18 cellular contexts compared by ENCODE assay signal in the genomic region with DNA sequence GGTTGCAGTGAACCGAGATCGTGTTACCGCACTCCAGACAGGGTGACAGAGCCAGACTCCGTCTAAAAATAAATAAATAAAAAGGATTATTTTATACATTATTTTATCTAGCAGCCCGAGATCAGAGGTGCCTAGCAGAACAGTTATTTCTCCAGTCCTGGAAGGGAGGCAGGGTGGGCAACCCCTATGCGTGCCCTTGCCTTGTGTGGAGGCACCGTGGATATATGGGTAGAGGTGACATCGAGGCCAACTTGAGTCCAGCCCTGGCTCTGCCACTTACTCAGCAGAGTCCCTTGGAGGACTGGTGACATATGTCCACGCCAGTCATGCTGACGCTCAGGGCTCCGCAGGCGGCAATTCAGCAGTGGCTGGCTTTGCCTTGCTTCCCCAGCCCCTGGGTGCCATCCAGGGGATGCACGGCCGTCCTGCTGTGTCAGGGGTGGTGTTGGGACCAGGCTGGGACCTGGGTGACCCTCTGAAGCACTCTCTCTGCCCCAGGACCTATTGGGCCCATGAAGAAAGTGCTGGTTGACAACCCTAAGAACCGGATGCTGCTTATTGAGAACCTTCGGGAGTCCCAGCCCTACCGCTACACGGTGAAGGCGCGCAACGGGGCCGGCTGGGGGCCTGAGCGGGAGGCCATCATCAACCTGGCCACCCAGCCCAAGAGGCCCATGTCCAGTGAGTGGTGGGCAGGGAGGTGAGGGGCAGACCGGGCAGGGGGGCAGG. TPM values are rescaled to one million over a fixed set of nuclear protein-coding genes. Genes with fewer than 3 reads are reported as not detected.
DNase-seq lines count a peak whose midpoint lies in the region; ATAC-seq and TF ChIP-seq lines count a peak whose summit lies in the region.
"Had no signal": no experiment of that assay in that cellular context is flagged by ENCODE, and none has a peak within 500 bp of the region (broad histone marks: within the 10 kb centered on the region; RNA-seq: fewer than 3 reads in every experiment).

No MANE protein-coding gene starts in this region.

- peak overlapping the region; percentile 93 for H2AK5ac ChIP-seq in neuronal stem cell (ENCODE audit: low read depth, low read length)

- no peak overlapping the region for H4K91ac ChIP-seq in neuronal stem cell (ENCODE audit: low read depth, low read length, poor library complexity)

- H3K14ac ChIP-seq in neuronal stem cell (ENCODE audit: low read length): no peak overlapping the region

- no peak overlapping the region for H3K27ac Mint-ChIP-seq in stimulated activated effector memory CD8-positive, alpha-beta T cell treated with anti-CD3 and anti-CD28 coated beads, Interleukin-12 subunit alpha, Interleukin-12 subunit beta, amount 100 ng/mL, for 72 hours
- H3K27ac Mint-ChIP-seq in activated T-cell treated with anti-CD3 and anti-CD28 coated beads, Interleukin-2, amount 50 U/mL, for 72 hours: no peak overlapping the region
- H3K27ac Mint-ChIP-seq: H9 had no signal

- H3K27ac ChIP-seq in right atrium auricular region: no peak overlapping the region
- H3K27ac ChIP-seq in SJCRH30: no peak overlapping the region
- H3K27ac ChIP-seq in neuronal stem cell (replicated peaks; ENCODE audit: low read length): no peak overlapping the region
- H3K27ac ChIP-seq: BLaER1, HL-60 had no signal

- H3K23ac ChIP-seq in neuronal stem cell (ENCODE audit: low read depth, low read length, poor library complexity): no peak overlapping the region

- H3K4me2 ChIP-seq in neuronal stem cell (ENCODE audit: insufficient read depth, low read length, poor library complexity, severe bottlenecking): no peak overlapping the region
- H3K4me2 ChIP-seq: BLaER1 had no signal

- H4K8ac ChIP-seq in neuronal stem cell (ENCODE audit: low read depth, low read length): peak overlapping the region; percentile 86

- peaks cover 0 to 31% of the 10 kb centered on the region in 2 donors for H3K4me1 ChIP-seq in right atrium auricular region
- peaks cover 46% of the 10 kb centered on the region for H3K4me1 ChIP-seq in SJCRH30
- peaks cover 0 to 8% of the 10 kb centered on the region in 2 donors for H3K4me1 ChIP-seq in neuronal stem cell (ENCODE audit: control insufficient read depth in 2 of 2, insufficient read depth in 1 of 2, low read depth in 1 of 2, low read length in 2 of 2)

- H3K27me3 ChIP-seq in right atrium auricular region (no peaks in the 10 kb centered on the region), SJCRH30 (no peaks in the 10 kb centered on the region), neuronal stem cell (ENCODE audit: control insufficient read depth in 3 of 3, insufficient read depth in 3 of 3, low read depth in 1 of 3, low read length in 3 of 3) (peaks cover 0 to 21% (median 5%) of the 10 kb centered on the region in 3 experiments)
- H3K27me3 ChIP-seq: BLaER1 had no signal

- no peak overlapping the region for H2AFZ ChIP-seq in neuronal stem cell (ENCODE audit: low read length)

- H3K36me3 ChIP-seq in right atrium auricular region (no peaks in the 10 kb centered on the region), SJCRH30 (no peaks in the 10 kb centered on the region), neuronal stem cell (replicated peaks in 1 of 2; ENCODE audit: control insufficient read depth in 2 of 2, insufficient read depth in 2 of 2, low read length in 2 of 2) (no peaks in the 10 kb centered on the region)

- no peak overlapping the region for H3K4ac ChIP-seq in neuronal stem cell (ENCODE audit: low read length)

- H3K9ac ChIP-seq in neuronal stem cell (ENCODE audit: low read depth, low read length, poor library complexity): peak overlapping the region; percentile 54
- H3K9ac ChIP-seq: BLaER1 had no signal

- no peaks in the 10 kb centered on the region for H3K9me3 Mint-ChIP-seq in stimulated activated effector memory CD8-positive, alpha-beta T cell treated with anti-CD3 and anti-CD28 coated beads, Interleukin-12 subunit alpha, Interleukin-12 subunit beta, amount 100 ng/mL, for 72 hours
- H3K9me3 Mint-ChIP-seq in activated T-cell treated with anti-CD3 and anti-CD28 coated beads, Interleukin-2, amount 50 U/mL, for 72 hours: no peaks in the 10 kb centered on the region
- H3K9me3 Mint-ChIP-seq: CD4-positive, alpha-beta memory T cell; H9; IgD-negative memory B cell had no signal

- no CpG with 5 or more reads among the region's 24 CpGs for WGBS in neuronal stem cell (ENCODE audit: extremely low coverage in 2 of 2, insufficient read length in 2 of 2, insufficient replicate concordance in 1 of 2), 2 donors

- H3K79me1 ChIP-seq in neuronal stem cell (ENCODE audit: low read depth, low read length): peaks cover 2% of the 10 kb centered on the region

- no peaks in the 10 kb centered on the region for H3K9me3 ChIP-seq in right atrium auricular region
- no peaks in the 10 kb centered on the region for H3K9me3 ChIP-seq in SJCRH30 (replicated peaks)
- H3K9me3 ChIP-seq in neuronal stem cell (replicated peaks in 1 of 2; ENCODE audit: control insufficient read depth in 2 of 2, insufficient read depth in 1 of 2, low read depth in 1 of 2, low read length in 2 of 2): no peaks in the 10 kb centered on the region
- H3K9me3 ChIP-seq: BLaER1 had no signal

- no peak for TF ChIP-seq CTCF in right atrium auricular region (IDR thresholded peaks at IDR 0.05)

- peaks cover 7% of the 10 kb centered on the region for H3K36me3 Mint-ChIP-seq in stimulated activated effector memory CD8-positive, alpha-beta T cell treated with anti-CD3 and anti-CD28 coated beads, Interleukin-12 subunit alpha, Interleukin-12 subunit beta, amount 100 ng/mL, for 72 hours
- H3K36me3 Mint-ChIP-seq in activated T-cell treated with anti-CD3 and anti-CD28 coated beads, Interleukin-2, amount 50 U/mL, for 72 hours (ENCODE audit: insufficient read depth in 2 of 2): no peaks in the 10 kb centered on the region
- H3K36me3 Mint-ChIP-seq: CD14-positive monocyte; CD4-positive, alpha-beta memory T cell; IgD-negative memory B cell had no signal

- no peak overlapping the region for H2BK120ac ChIP-seq in neuronal stem cell (ENCODE audit: low read depth, low read length)

- H3K18ac ChIP-seq in neuronal stem cell (ENCODE audit: low read length): no peak overlapping the region

- H3K4me3 ChIP-seq in right atrium auricular region (no peak overlapping the region), SJCRH30 (peak overlapping the region; percentile 41), neuronal stem cell (ENCODE audit: low read length in 2 of 2) (no peak overlapping the region)
- H3K4me3 ChIP-seq: BLaER1, GM12878 had no signal

- peak overlapping the region; percentile 69 for H3K4me3 Mint-ChIP-seq in stimulated activated effector memory CD8-positive, alpha-beta T cell treated with anti-CD3 and anti-CD28 coated beads, Interleukin-12 subunit alpha, Interleukin-12 subunit beta, amount 100 ng/mL, for 72 hours
- no peak overlapping the region for H3K4me3 Mint-ChIP-seq in activated T-cell treated with anti-CD3 and anti-CD28 coated beads, Interleukin-2, amount 50 U/mL, for 72 hours
- H3K4me3 Mint-ChIP-seq: CD14-positive monocyte had no signal

- peaks cover 31% of the 10 kb centered on the region for H3K4me1 Mint-ChIP-seq in stimulated activated effector memory CD8-positive, alpha-beta T cell treated with anti-CD3 and anti-CD28 coated beads, Interleukin-12 subunit alpha, Interleukin-12 subunit beta, amount 100 ng/mL, for 72 hours
- H3K4me1 Mint-ChIP-seq in activated T-cell treated with anti-CD3 and anti-CD28 coated beads, Interleukin-2, amount 50 U/mL, for 72 hours (ENCODE audit: low read depth): peaks cover 28% of the 10 kb centered on the region

- H3K27me3 Mint-ChIP-seq in activated T-cell treated with anti-CD3 and anti-CD28 coated beads, Interleukin-2, amount 50 U/mL, for 72 hours (ENCODE audit: low read depth): peaks cover 6% of the 10 kb centered on the region
- H3K27me3 Mint-ChIP-seq: IgD-negative memory B cell had no signal

- peak overlapping the region; percentile 10 for H2BK15ac ChIP-seq in neuronal stem cell (ENCODE audit: low read length)

- intact Hi-C loops in Right ventricle myocardium inferior (cut with DNase I): loop anchor here (10.0 kb wide), 1 partner anchor 327 kb away; no protein-coding TSS in a partner anchor

- H2BK5ac ChIP-seq in neuronal stem cell (ENCODE audit: low read length): peak overlapping the region; percentile 60

- DNase-seq in Right ventricle myocardium inferior (ENCODE audit: missing footprints): peak; percentile 69
- no peak for DNase-seq in right atrium auricular region (ENCODE audit: low spot score)
- peak; percentile 77 to 84 for DNase-seq in SJCRH30
- DNase-seq in neuronal stem cell (ENCODE audit: low spot score): no peak
- DNase-seq in stimulated activated effector memory CD8-positive, alpha-beta T cell treated with anti-CD3 and anti-CD28 coated beads, Interleukin-12 subunit alpha, Interleukin-12 subunit beta, amount 100 ng/mL, for 72 hours (ENCODE audit: low spot score in 2 of 2): no peak
- no peak for DNase-seq in stimulated activated naive CD4-positive, alpha-beta T cell (lab: John Stamatoyannopoulos, UW)
- DNase-seq in activated T-cell treated with anti-CD3 and anti-CD28 coated beads, Interleukin-2, amount 50 U/mL, for 72 hours: no peak
- DNase-seq: 8988T; CD4-positive, alpha-beta memory T cell; DMS79 treated with DMSO at 0.1 percent for 48 hours; GF-D8 had no signal

- ATAC-seq in Right ventricle myocardium inferior (no peak), HG03342 (IDR thresholded peaks at IDR 0.05; ENCODE audit: unreplicated experiment) (no peak)
- ATAC-seq in stimulated activated effector memory CD8-positive, alpha-beta T cell treated with anti-CD3 and anti-CD28 coated beads, Interleukin-12 subunit alpha, Interleukin-12 subunit beta, amount 100 ng/mL, for 72 hours: no peak
- ATAC-seq in activated T-cell treated with anti-CD3 and anti-CD28 coated beads, Interleukin-2, amount 50 U/mL, for 72 hours (replicated peaks in 1 of 2): no peak

- H2BK12ac ChIP-seq in neuronal stem cell (ENCODE audit: low read length): no peak overlapping the region

RNA-seq across cellular contexts. Expression of a gene that starts 13.2 kb away (rescaled TPM):
- total RNA-seq in Right ventricle myocardium inferior: 23.8 TPM
- total RNA-seq in right atrium auricular region: 10 to 100 TPM; 19.6 to 21.0 TPM
- 29.0 and 31.5 TPM in 2 replicates for total RNA-seq in SJCRH30 (2014; rRNA removed; shearing (Covaris generic))
- polyA plus RNA-seq in neuronal stem cell (2013, experiment 1 of 2): 20.1 TPM
- polyA plus RNA-seq in neuronal stem cell (2013, experiment 2 of 2): 18.5 TPM
- total RNA-seq in activated T-cell treated with anti-CD3 and anti-CD28 coated beads, Interleukin-2, amount 50 U/mL, for 72 hours: 10 to 100 TPM; 41.9 to 51.2 TPM

RNA-seq across cellular contexts. Expression of a gene that starts 30.6 kb away (rescaled TPM):
- total RNA-seq in Right ventricle myocardium inferior (7.5 TPM), right atrium auricular region (10 to 100 TPM; 11.1 to 37.5 TPM)
- total RNA-seq in SJCRH30 (2014; rRNA removed; shearing (Covaris generic)): 4.3 and 8.8 TPM in 2 replicates
- 1.5 TPM for polyA plus RNA-seq in neuronal stem cell (2013, experiment 1 of 2)
- 2.0 TPM for polyA plus RNA-seq in neuronal stem cell (2013, experiment 2 of 2)
- 1 to 10 TPM; 2.7 to 3.5 TPM for total RNA-seq in activated T-cell treated with anti-CD3 and anti-CD28 coated beads, Interleukin-2, amount 50 U/mL, for 72 hours

RNA-seq across cellular contexts. Expression of a gene that starts 32.8 kb away (rescaled TPM):
- total RNA-seq in Right ventricle myocardium inferior: 16.0 TPM
- total RNA-seq in right atrium auricular region: 10 to 100 TPM; 18.8 to 25.3 TPM
- total RNA-seq in SJCRH30 (2014; rRNA removed; shearing (Covaris generic)): 40.6 and 51.4 TPM in 2 replicates
- polyA plus RNA-seq in neuronal stem cell (2013, experiment 1 of 2): 25.1 TPM
- polyA plus RNA-seq in neuronal stem cell (2013, experiment 2 of 2): 26.8 TPM
- total RNA-seq in activated T-cell treated with anti-CD3 and anti-CD28 coated beads, Interleukin-2, amount 50 U/mL, for 72 hours: 10 to 100 TPM; 20.7 to 22.6 TPM

Comparison
In these comparisons a context has a peak if more than half of its experiments do, and no peak if none do; other contexts are left out.
1. DNase-seq: peak in Right ventricle myocardium inferior (single experiment) and SJCRH30 (2 of 2); none in right atrium auricular region (single experiment), neuronal stem cell (single experiment), stimulated activated effector memory CD8-positive, alpha-beta T cell treated with anti-CD3 and anti-CD28 coated beads, Interleukin-12 subunit alpha, Interleukin-12 subunit beta, amount 100 ng/mL, for 72 hours (0 of 2), stimulated activated naive CD4-positive, alpha-beta T cell (0 of 6) and activated T-cell treated with anti-CD3 and anti-CD28 coated beads, Interleukin-2, amount 50 U/mL, for 72 hours (0 of 2).